In the genomic region with DNA sequence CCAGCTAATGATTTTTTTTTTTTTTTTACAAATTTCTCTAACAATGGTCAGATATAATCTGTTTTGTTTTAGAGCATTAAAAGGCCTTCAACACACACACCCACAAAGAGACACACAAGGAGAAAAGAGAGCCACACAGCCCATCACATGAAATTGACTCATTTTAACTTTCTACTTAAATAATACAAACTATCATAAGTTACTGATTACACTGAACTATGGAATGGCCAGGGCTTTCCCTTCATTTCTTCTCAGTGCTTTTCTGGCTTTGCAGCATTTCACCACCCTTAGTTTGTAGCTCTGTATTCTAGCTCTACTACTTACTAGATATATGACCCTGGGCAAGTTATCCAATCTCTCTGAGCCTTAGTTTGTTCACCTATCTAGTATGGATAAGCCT, we compare ENCODE assay signal across 27 cellular contexts.
"Had no signal": no experiment of that assay in that cellular context is flagged by ENCODE, and none has a peak within 500 bp of the region (broad histone marks: within the 10 kb centered on the region; RNA-seq: fewer than 3 reads in every experiment).

No MANE protein-coding gene starts in this region.

- H3K9me3 Mint-ChIP-seq: activated B cell treated with CpG ODN at 0.5 μM for 24 hours; activated CD4-positive, alpha-beta T cell treated with anti-CD3 and anti-CD28 coated beads, Interleukin-2, amount 10 ng/mL, durations not matched to agents 24 days and 14 days; activated naive CD4-positive, alpha-beta T cell treated with anti-CD3 and anti-CD28 coated beads for 36 hours; activated naive CD8-positive, alpha-beta T cell treated with anti-CD3 and anti-CD28 coated beads for 36 hours; activated T-cell treated with anti-CD3 and anti-CD28 coated beads, Interleukin-2, amount 50 U/mL, for 4 hours; activated T-helper 17 cell treated with anti-CD3 and anti-CD28 coated beads, Interleukin-2, amount 50 U/mL, for 72 hours had no signal

- DNase-seq: activated B cell treated with CpG ODN at 0.5 μM for 24 hours; activated CD4-positive, alpha-beta T cell treated with anti-CD3 and anti-CD28 coated beads for 1 hour; activated CD4-positive, alpha-beta T cell treated with anti-CD3 and anti-CD28 coated beads, Interleukin-2, amount 10 ng/mL, durations not matched to agents 24 days and 14 days; activated CD4-positive, alpha-beta T cell treated with anti-CD3 and anti-CD28 coated beads, Interleukin-2, amount 50 U/mL, for 48 hours; activated CD8-positive, alpha-beta memory T cell treated with anti-CD3 and anti-CD28 coated beads, Interleukin-2, amount 10 ng/mL, durations not matched to agents 7 days and 5 days; activated gamma-delta T cell; activated naive CD4-positive, alpha-beta T cell treated with anti-CD3 and anti-CD28 coated beads for 36 hours; activated naive CD8-positive, alpha-beta T cell treated with anti-CD3 and anti-CD28 coated beads for 36 hours; activated T-cell treated with anti-CD3 and anti-CD28 coated beads, Interleukin-2, amount 50 U/mL, for 4 hours; anterior cingulate cortex; caudate nucleus; KG1; MV-4-11; NCI-H1092 treated with DMSO at 0.1 percent for 48 hours; NCI-H1417 treated with DMSO at 0.1 percent for 48 hours; NCI-H1694; NCI-H2029 treated with DMSO at 0.1 percent for 48 hours; NCI-H345; NCI-H510A treated with DMSO at 0.1 percent for 48 hours; NK-92 treated with Interleukin-12 subunit alpha and Interleukin-12 subunit beta, amount 100 ng/mL, for 24 hours; Peyer's patch; SHP77; SW 1271 had no signal

- ATAC-seq: activated CD8-positive, alpha-beta memory T cell treated with anti-CD3 and anti-CD28 coated beads, Interleukin-2, amount 10 ng/mL, durations not matched to agents 7 days and 5 days; activated T-cell treated with anti-CD3 and anti-CD28 coated beads, Interleukin-2, amount 50 U/mL, for 4 hours; activated T-helper 17 cell treated with anti-CD3 and anti-CD28 coated beads, Interleukin-2, amount 50 U/mL, for 72 hours; SK-N-SH treated with all-trans-retinoic acid at 6 μM for 48 hours had no signal

- H3K27me3 Mint-ChIP-seq: activated B cell treated with CpG ODN at 0.5 μM for 24 hours; activated CD4-positive, alpha-beta T cell treated with anti-CD3 and anti-CD28 coated beads, Interleukin-2, amount 10 ng/mL, durations not matched to agents 24 days and 14 days; activated CD8-positive, alpha-beta memory T cell treated with anti-CD3 and anti-CD28 coated beads, Interleukin-2, amount 10 ng/mL, durations not matched to agents 7 days and 5 days; activated naive CD8-positive, alpha-beta T cell treated with anti-CD3 and anti-CD28 coated beads for 36 hours; activated T-helper 17 cell treated with anti-CD3 and anti-CD28 coated beads, Interleukin-2, amount 50 U/mL, for 72 hours had no signal

- H3K4me3 Mint-ChIP-seq: activated B cell treated with CpG ODN at 0.5 μM for 24 hours; activated CD4-positive, alpha-beta T cell treated with anti-CD3 and anti-CD28 coated beads, Interleukin-2, amount 10 ng/mL, durations not matched to agents 24 days and 14 days; activated CD8-positive, alpha-beta memory T cell treated with anti-CD3 and anti-CD28 coated beads, Interleukin-2, amount 10 ng/mL, durations not matched to agents 7 days and 5 days; activated naive CD4-positive, alpha-beta T cell treated with anti-CD3 and anti-CD28 coated beads for 36 hours; activated naive CD8-positive, alpha-beta T cell treated with anti-CD3 and anti-CD28 coated beads for 36 hours; activated T-cell treated with anti-CD3 and anti-CD28 coated beads, Interleukin-2, amount 50 U/mL, for 4 hours; activated T-helper 17 cell treated with anti-CD3 and anti-CD28 coated beads, Interleukin-2, amount 50 U/mL, for 72 hours had no signal

- H3K9me3 ChIP-seq: breast epithelium, Peyer's patch, SJSA1 had no signal

- H3K36me3 ChIP-seq: breast epithelium had no signal

- H3K27ac Mint-ChIP-seq: activated B cell treated with CpG ODN at 0.5 μM for 24 hours; activated CD4-positive, alpha-beta T cell treated with anti-CD3 and anti-CD28 coated beads, Interleukin-2, amount 10 ng/mL, durations not matched to agents 24 days and 14 days; activated CD8-positive, alpha-beta memory T cell treated with anti-CD3 and anti-CD28 coated beads, Interleukin-2, amount 10 ng/mL, durations not matched to agents 7 days and 5 days; activated naive CD4-positive, alpha-beta T cell treated with anti-CD3 and anti-CD28 coated beads for 36 hours; activated naive CD8-positive, alpha-beta T cell treated with anti-CD3 and anti-CD28 coated beads for 36 hours; activated T-helper 17 cell treated with anti-CD3 and anti-CD28 coated beads, Interleukin-2, amount 50 U/mL, for 72 hours had no signal

- H3K27me3 ChIP-seq: breast epithelium, Peyer's patch, SJSA1 had no signal

- H3K4me3 ChIP-seq: breast epithelium, Peyer's patch, SJSA1 had no signal

- H3K27ac ChIP-seq: breast epithelium, Peyer's patch, SJSA1 had no signal

- H3K4me1 ChIP-seq: breast epithelium had no signal
